25 cellular contexts compared by ENCODE assay signal in genomic region chr17:78946131-78946530, GRCh38.
"Had no signal": no experiment of that assay in that cellular context is flagged by ENCODE, and none has a peak within 500 bp of the region (broad histone marks: within the 10 kb centered on the region; RNA-seq: fewer than 3 reads in every experiment).

No MANE protein-coding gene starts in this region.

- H3K27me3 Mint-ChIP-seq: stimulated activated naive CD8-positive, alpha-beta T cell treated with anti-CD3 and anti-CD28 coated beads, Interleukin-15, Interleukin-2, amounts not matched to agents 100 ng/mL and 50 ng/mL, for 24 hours had no signal

- H2AFZ ChIP-seq: parathyroid adenoma had no signal

- H3K4me1 ChIP-seq: esophagus squamous epithelium, heart right ventricle, left lung, right lobe of liver, vagina had no signal

- H3K36me3 ChIP-seq: esophagus squamous epithelium, heart right ventricle, left lung, right lobe of liver, thoracic aorta, transverse colon, vagina had no signal

- H3K4me3 Mint-ChIP-seq: naive thymus-derived CD8-positive, alpha-beta T cell; nephron progenitor cell; stimulated activated naive B cell treated with anti-CD40 and anti-IgM and Interleukin-4, amounts not matched to agents 10 μg/mL and 1 μg/mL and 100 μg/mL, for 72 hours; stimulated activated naive CD8-positive, alpha-beta T cell treated with anti-CD3 and anti-CD28 coated beads, Interleukin-15, Interleukin-2, amounts not matched to agents 100 ng/mL and 50 ng/mL, for 24 hours had no signal

- H3K27ac ChIP-seq: coronary artery, esophagus squamous epithelium, heart right ventricle, left lung, parathyroid adenoma, thoracic aorta, transverse colon, vagina had no signal

- H3K27ac Mint-ChIP-seq: naive thymus-derived CD8-positive, alpha-beta T cell; nephron progenitor cell; progenitor cell of endocrine pancreas; stimulated activated naive B cell treated with anti-CD40 and anti-IgM and Interleukin-4, amounts not matched to agents 10 μg/mL and 1 μg/mL and 100 μg/mL, for 72 hours; stimulated activated naive CD8-positive, alpha-beta T cell treated with anti-CD3 and anti-CD28 coated beads, Interleukin-15, Interleukin-2, amounts not matched to agents 100 ng/mL and 50 ng/mL, for 24 hours had no signal

- H3K79me2 ChIP-seq: parathyroid adenoma had no signal

- H3K27me3 ChIP-seq: esophagus squamous epithelium, heart right ventricle, left lung, right lobe of liver, transverse colon, vagina had no signal

- H3K9me3 ChIP-seq: right lobe of liver had no signal

- H3K4me3 ChIP-seq: coronary artery, esophagus squamous epithelium, heart right ventricle, left lung, right lobe of liver, thoracic aorta, transverse colon, vagina had no signal

- DNase-seq: dermis blood vessel endothelial cell; effector memory CD4-positive, alpha-beta T cell; erythroblast; esophagus squamous epithelium; foreskin melanocyte; glutamatergic neuron; heart right ventricle; hippocampal formation; left cardiac atrium; left lung; naive thymus-derived CD8-positive, alpha-beta T cell; nephron progenitor cell; occipital lobe; right lobe of liver; small intestine; stimulated activated CD4-positive, alpha-beta T cell treated with anti-CD3 and anti-CD28 coated beads, Interleukin-15, amount 100 ng/mL, for 24 hours; stimulated activated CD4-positive, alpha-beta T cell treated with anti-CD3 and anti-CD28 coated beads, Interleukin-2, amount 100 ng/mL, for 48 hours; stimulated activated naive B cell treated with anti-CD40 and anti-IgM and Interleukin-4, amounts not matched to agents 10 μg/mL and 1 μg/mL and 100 μg/mL, for 72 hours; transverse colon had no signal

- ATAC-seq: heart right ventricle; left cardiac atrium; left lung; naive thymus-derived CD8-positive, alpha-beta T cell had no signal
